In the genomic region with DNA sequence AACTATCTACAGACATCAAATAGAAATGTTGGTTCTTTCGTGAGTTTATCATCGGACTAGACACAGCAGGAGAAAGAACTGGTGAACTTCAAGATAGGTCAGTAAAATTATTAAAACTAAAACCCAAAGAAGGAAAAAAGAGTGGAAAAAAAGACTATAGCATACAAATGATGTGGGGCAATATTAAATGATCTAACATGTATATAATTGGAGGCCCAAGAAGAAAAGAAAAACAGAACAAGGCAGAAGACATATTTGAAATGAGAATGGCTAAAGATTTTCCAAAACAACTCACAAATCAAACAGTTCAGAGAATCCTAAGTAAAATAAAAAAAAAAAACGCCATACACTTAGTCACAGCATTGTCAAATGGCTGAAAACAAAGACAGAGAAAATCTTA, we compare ENCODE assay signal across 8 cellular contexts.
"Had no signal": no experiment of that assay in that cellular context is flagged by ENCODE, and none has a peak within 500 bp of the region (broad histone marks: within the 10 kb centered on the region; RNA-seq: fewer than 3 reads in every experiment).

No MANE protein-coding gene starts in this region.

- H3K4me3 ChIP-seq: GM23248, HAP-1 had no signal

- H3K9ac ChIP-seq: GM23248 had no signal

- H3K27ac ChIP-seq: GM23248, HL-60 had no signal

- ATAC-seq: HCT116 had no signal

- DNase-seq: GM23248, GOT3, H7, IMR-90, KBM-7 had no signal

- H3K4me1 ChIP-seq: HAP-1 had no signal

- H3K36me3 ChIP-seq: HAP-1 had no signal

- H3K9me3 ChIP-seq: HAP-1 had no signal
